1 cellular context compared by ENCODE assay signal in the genomic region with DNA sequence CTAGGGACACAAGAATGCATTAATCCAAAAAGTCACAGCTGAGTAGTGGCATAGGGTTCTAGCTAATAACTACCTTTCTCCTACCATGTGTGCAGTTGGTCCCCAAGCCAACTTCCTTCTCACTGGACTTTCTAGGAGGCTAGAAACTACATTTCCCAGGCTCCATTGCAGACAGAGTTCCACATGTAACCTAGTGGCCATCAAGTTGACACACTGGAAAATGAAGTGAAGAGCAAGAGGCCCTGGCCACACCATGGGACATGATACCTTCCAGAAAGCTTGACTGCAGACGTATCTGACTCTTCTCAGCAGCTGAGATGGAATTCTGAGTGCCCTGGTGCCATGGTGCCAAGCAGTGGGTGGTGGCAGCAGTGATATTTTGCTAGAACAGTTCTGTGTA.
TF ChIP-seq lines count a peak whose summit lies in the region.

No MANE protein-coding gene starts in this region.

TF ChIP-seq in K562, 482 proteins besides CTCF, POLR2A, EP300 and RAD21 (continued from another document):
- TF ChIP-seq, protein P1, sequence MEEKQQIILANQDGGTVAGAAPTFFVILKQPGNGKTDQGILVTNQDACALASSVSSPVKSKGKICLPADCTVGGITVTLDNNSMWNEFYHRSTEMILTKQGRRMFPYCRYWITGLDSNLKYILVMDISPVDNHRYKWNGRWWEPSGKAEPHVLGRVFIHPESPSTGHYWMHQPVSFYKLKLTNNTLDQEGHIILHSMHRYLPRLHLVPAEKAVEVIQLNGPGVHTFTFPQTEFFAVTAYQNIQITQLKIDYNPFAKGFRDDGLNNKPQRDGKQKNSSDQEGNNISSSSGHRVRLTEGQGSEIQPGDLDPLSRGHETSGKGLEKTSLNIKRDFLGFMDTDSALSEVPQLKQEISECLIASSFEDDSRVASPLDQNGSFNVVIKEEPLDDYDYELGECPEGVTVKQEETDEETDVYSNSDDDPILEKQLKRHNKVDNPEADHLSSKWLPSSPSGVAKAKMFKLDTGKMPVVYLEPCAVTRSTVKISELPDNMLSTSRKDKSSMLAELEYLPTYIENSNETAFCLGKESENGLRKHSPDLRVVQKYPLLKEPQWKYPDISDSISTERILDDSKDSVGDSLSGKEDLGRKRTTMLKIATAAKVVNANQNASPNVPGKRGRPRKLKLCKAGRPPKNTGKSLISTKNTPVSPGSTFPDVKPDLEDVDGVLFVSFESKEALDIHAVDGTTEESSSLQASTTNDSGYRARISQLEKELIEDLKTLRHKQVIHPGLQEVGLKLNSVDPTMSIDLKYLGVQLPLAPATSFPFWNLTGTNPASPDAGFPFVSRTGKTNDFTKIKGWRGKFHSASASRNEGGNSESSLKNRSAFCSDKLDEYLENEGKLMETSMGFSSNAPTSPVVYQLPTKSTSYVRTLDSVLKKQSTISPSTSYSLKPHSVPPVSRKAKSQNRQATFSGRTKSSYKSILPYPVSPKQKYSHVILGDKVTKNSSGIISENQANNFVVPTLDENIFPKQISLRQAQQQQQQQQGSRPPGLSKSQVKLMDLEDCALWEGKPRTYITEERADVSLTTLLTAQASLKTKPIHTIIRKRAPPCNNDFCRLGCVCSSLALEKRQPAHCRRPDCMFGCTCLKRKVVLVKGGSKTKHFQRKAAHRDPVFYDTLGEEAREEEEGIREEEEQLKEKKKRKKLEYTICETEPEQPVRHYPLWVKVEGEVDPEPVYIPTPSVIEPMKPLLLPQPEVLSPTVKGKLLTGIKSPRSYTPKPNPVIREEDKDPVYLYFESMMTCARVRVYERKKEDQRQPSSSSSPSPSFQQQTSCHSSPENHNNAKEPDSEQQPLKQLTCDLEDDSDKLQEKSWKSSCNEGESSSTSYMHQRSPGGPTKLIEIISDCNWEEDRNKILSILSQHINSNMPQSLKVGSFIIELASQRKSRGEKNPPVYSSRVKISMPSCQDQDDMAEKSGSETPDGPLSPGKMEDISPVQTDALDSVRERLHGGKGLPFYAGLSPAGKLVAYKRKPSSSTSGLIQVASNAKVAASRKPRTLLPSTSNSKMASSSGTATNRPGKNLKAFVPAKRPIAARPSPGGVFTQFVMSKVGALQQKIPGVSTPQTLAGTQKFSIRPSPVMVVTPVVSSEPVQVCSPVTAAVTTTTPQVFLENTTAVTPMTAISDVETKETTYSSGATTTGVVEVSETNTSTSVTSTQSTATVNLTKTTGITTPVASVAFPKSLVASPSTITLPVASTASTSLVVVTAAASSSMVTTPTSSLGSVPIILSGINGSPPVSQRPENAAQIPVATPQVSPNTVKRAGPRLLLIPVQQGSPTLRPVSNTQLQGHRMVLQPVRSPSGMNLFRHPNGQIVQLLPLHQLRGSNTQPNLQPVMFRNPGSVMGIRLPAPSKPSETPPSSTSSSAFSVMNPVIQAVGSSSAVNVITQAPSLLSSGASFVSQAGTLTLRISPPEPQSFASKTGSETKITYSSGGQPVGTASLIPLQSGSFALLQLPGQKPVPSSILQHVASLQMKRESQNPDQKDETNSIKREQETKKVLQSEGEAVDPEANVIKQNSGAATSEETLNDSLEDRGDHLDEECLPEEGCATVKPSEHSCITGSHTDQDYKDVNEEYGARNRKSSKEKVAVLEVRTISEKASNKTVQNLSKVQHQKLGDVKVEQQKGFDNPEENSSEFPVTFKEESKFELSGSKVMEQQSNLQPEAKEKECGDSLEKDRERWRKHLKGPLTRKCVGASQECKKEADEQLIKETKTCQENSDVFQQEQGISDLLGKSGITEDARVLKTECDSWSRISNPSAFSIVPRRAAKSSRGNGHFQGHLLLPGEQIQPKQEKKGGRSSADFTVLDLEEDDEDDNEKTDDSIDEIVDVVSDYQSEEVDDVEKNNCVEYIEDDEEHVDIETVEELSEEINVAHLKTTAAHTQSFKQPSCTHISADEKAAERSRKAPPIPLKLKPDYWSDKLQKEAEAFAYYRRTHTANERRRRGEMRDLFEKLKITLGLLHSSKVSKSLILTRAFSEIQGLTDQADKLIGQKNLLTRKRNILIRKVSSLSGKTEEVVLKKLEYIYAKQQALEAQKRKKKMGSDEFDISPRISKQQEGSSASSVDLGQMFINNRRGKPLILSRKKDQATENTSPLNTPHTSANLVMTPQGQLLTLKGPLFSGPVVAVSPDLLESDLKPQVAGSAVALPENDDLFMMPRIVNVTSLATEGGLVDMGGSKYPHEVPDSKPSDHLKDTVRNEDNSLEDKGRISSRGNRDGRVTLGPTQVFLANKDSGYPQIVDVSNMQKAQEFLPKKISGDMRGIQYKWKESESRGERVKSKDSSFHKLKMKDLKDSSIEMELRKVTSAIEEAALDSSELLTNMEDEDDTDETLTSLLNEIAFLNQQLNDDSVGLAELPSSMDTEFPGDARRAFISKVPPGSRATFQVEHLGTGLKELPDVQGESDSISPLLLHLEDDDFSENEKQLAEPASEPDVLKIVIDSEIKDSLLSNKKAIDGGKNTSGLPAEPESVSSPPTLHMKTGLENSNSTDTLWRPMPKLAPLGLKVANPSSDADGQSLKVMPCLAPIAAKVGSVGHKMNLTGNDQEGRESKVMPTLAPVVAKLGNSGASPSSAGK (IDR thresholded peaks at IDR 0.05), result peak; percentile 24; the same call in 1 of the 2 replicates
- no peak for TF ChIP-seq STAG1 (CRISPR knock-in tag; IDR thresholded peaks at IDR 0.05; ENCODE audit: borderline replicate concordance)
- no peak for TF ChIP-seq RCOR1 (IDR thresholded peaks at IDR 0.05; ENCODE audit: borderline replicate concordance in 1 of 2, low read depth in 2 of 2, low read length in 2 of 2)
- no peak for TF ChIP-seq ZNF384 (IDR thresholded peaks at IDR 0.05; ENCODE audit: low read depth, low read length)
- TF ChIP-seq NR2C1 (IDR thresholded peaks at IDR 0.05), result no peak
- TF ChIP-seq NR2C1 (tag; IDR thresholded peaks at IDR 0.05), result peak; percentile 68
- TF ChIP-seq GTF2A2 (tag; IDR thresholded peaks at IDR 0.05), result no peak
- TF ChIP-seq, protein P2, sequence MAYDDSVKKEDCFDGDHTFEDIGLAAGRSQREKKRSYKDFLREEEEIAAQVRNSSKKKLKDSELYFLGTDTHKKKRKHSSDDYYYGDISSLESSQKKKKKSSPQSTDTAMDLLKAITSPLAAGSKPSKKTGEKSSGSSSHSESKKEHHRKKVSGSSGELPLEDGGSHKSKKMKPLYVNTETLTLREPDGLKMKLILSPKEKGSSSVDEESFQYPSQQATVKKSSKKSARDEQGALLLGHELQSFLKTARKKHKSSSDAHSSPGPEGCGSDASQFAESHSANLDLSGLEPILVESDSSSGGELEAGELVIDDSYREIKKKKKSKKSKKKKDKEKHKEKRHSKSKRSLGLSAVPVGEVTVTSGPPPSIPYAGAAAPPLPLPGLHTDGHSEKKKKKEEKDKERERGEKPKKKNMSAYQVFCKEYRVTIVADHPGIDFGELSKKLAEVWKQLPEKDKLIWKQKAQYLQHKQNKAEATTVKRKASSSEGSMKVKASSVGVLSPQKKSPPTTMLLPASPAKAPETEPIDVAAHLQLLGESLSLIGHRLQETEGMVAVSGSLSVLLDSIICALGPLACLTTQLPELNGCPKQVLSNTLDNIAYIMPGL (CRISPR knock-in tag; IDR thresholded peaks at IDR 0.05), result no peak
- TF ChIP-seq EHMT2 (IDR thresholded peaks at IDR 0.05), result no peak
- TF ChIP-seq YY1 (IDR thresholded peaks at IDR 0.05; ENCODE audit: borderline replicate concordance in 1 of 3, control insufficient read depth in 1 of 3, extremely low read depth in 1 of 3, insufficient read depth in 3 of 3, insufficient read length in 1 of 3, insufficient replicate concordance in 2 of 3, low read depth in 1 of 3, low read length in 2 of 3), result peak in 1 of 3 experiments; percentile 49
- TF ChIP-seq, protein P3, sequence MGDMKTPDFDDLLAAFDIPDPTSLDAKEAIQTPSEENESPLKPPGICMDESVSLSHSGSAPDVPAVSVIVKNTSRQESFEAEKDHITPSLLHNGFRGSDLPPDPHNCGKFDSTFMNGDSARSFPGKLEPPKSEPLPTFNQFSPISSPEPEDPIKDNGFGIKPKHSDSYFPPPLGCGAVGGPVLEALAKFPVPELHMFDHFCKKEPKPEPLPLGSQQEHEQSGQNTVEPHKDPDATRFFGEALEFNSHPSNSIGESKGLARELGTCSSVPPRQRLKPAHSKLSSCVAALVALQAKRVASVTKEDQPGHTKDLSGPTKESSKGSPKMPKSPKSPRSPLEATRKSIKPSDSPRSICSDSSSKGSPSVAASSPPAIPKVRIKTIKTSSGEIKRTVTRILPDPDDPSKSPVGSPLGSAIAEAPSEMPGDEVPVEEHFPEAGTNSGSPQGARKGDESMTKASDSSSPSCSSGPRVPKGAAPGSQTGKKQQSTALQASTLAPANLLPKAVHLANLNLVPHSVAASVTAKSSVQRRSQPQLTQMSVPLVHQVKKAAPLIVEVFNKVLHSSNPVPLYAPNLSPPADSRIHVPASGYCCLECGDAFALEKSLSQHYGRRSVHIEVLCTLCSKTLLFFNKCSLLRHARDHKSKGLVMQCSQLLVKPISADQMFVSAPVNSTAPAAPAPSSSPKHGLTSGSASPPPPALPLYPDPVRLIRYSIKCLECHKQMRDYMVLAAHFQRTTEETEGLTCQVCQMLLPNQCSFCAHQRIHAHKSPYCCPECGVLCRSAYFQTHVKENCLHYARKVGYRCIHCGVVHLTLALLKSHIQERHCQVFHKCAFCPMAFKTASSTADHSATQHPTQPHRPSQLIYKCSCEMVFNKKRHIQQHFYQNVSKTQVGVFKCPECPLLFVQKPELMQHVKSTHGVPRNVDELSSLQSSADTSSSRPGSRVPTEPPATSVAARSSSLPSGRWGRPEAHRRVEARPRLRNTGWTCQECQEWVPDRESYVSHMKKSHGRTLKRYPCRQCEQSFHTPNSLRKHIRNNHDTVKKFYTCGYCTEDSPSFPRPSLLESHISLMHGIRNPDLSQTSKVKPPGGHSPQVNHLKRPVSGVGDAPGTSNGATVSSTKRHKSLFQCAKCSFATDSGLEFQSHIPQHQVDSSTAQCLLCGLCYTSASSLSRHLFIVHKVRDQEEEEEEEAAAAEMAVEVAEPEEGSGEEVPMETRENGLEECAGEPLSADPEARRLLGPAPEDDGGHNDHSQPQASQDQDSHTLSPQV (IDR thresholded peaks at IDR 0.05), result no peak
- TF ChIP-seq CREM (IDR thresholded peaks at IDR 0.05; ENCODE audit: low read depth), result peak; percentile 41; the same call in 1 of the 2 replicates
- TF ChIP-seq MECOM (CRISPR knock-in tag; IDR thresholded peaks at IDR 0.05), result no peak
- no peak for TF ChIP-seq PRPF4 (IDR thresholded peaks at IDR 0.05; ENCODE audit: insufficient read depth, low read depth, low read length, poor library complexity, severe bottlenecking)
TF ChIP-seq in K562: peak in this region for 15.
